ENCODE assay signal across 8 cellular contexts in genomic region chr15:75578206-75578947, GRCh38. TPM values are rescaled to one million over a fixed set of nuclear protein-coding genes. Genes with fewer than 3 reads are reported as not detected.
DNase-seq lines count a peak whose midpoint lies in the region; ATAC-seq and TF ChIP-seq lines count a peak whose summit lies in the region.

No MANE protein-coding gene starts in this region.

- peaks cover 21% of the 10 kb centered on the region for H3K36me3 ChIP-seq in mesodermal cell (ENCODE audit: control insufficient read depth, insufficient read depth, low read length)
- no peaks in the 10 kb centered on the region for H3K36me3 ChIP-seq in tibial artery

- TF ChIP-seq CTCF in HL-60 (IDR thresholded peaks at IDR 0.05; ENCODE audit: insufficient read depth, low read length) (no peak), tibial artery (IDR thresholded peaks at IDR 0.05) (no peak)

- H3K4me3 ChIP-seq in HL-60 (replicated peaks; ENCODE audit: insufficient read depth, low read length) (peak overlapping the region; percentile 68), mesodermal cell (ENCODE audit: extremely low read depth, insufficient read depth, low read length, poor library complexity, severe bottlenecking) (peak overlapping the region; percentile 77), tibial artery (peak overlapping the region; percentile 84 to 91)

- no peaks in the 10 kb centered on the region for H3K27me3 ChIP-seq in HL-60 (ENCODE audit: insufficient read depth, poor library complexity, severe bottlenecking)
- H3K27me3 ChIP-seq in tibial artery = no peaks in the 10 kb centered on the region

- WGBS in mesodermal cell (ENCODE audit: insufficient coverage in 2 of 2), 2 experiments = 0% methylated on average over 65 to 73 of the region's 77 CpGs

- peak; percentile 36 to 46 for ATAC-seq in activated CD4-positive, CD25-positive, alpha-beta regulatory T cell treated with anti-CD3 and anti-CD28 coated beads, Interleukin-2, amount 50 U/mL, for 24 hours

- H3K9me3 ChIP-seq in mesodermal cell (ENCODE audit: control insufficient read depth, low read length) = no peaks in the 10 kb centered on the region
- H3K9me3 ChIP-seq in tibial artery = no peaks in the 10 kb centered on the region

- intact Hi-C loops in tibial artery (cut with DNase I; ENCODE audit: low total_unique reads) = no loop called here

- DNase-seq in NCI-H1105 (lab: John Stamatoyannopoulos, UW) = peak; percentile 7
- no peak for DNase-seq in NCI-H1105 treated with DMSO at 0.1 percent for 48 hours (lab: John Stamatoyannopoulos, UW)
- DNase-seq in HL-60 (ENCODE audit: low read depth in 1 of 2, low spot score in 1 of 2) = peak; percentile 47 to 54
- DNase-seq in effector CD4-positive, alpha-beta T cell = peak; percentile 4
- DNase-seq in tibial artery = peak in 1 of 2 donors; percentile 66
- no peak for DNase-seq in HPDE6-E6E7 (ENCODE audit: extremely low spot score)

- H3K4me1 ChIP-seq in mesodermal cell (ENCODE audit: control insufficient read depth, insufficient read depth, low read length, poor library complexity, severe bottlenecking) (peaks cover 3% of the 10 kb centered on the region), tibial artery (peaks cover 0 to 25% (median 9%) of the 10 kb centered on the region in 4 donors)

- H3K27ac ChIP-seq in HL-60 (replicated peaks) = peak overlapping the region; percentile 82
- H3K27ac ChIP-seq in mesodermal cell (ENCODE audit: low read depth, low read length, severe bottlenecking) = peak overlapping the region; percentile 87
- peak overlapping the region; percentile 87 to 89 for H3K27ac ChIP-seq in tibial artery

RNA-seq across cellular contexts. Expression of gene PTPN9, which starts 0.7 kb away (rescaled TPM):
- polyA plus RNA-seq in mesodermal cell (2013, experiment 1 of 2) = 33.5 TPM
- polyA plus RNA-seq in mesodermal cell (2013, experiment 2 of 2) = 30.8 TPM

RNA-seq across cellular contexts. Expression of gene SNUPN, which starts 47.1 kb away (rescaled TPM):
- polyA plus RNA-seq in mesodermal cell (2013, experiment 1 of 2) = 16.4 TPM
- polyA plus RNA-seq in mesodermal cell (2013, experiment 2 of 2) = 16.7 TPM

Comparison
In these comparisons a context has a peak if more than half of its experiments do, and no peak if none do; other contexts are left out.
1. DNase-seq: peak in NCI-H1105 (single experiment), HL-60 (2 of 2) and effector CD4-positive, alpha-beta T cell (single experiment); none in NCI-H1105 treated with DMSO at 0.1 percent for 48 hours (single experiment) and HPDE6-E6E7 (single experiment).
2. Peak in every context shown above with its lines, with median percentiles within 50 percentile points of each other: H3K27ac ChIP-seq and H3K4me3 ChIP-seq.